In genomic region chr19:10835754-10836477, GRCh38 we compare ENCODE assay signal across 8 cellular contexts. TPM values are rescaled to one million over a fixed set of nuclear protein-coding genes. Genes with fewer than 3 reads are reported as not detected.
A peak's percentile ranks its signal among the peaks of the same experiment; 100 is the strongest.
DNase-seq lines count a peak whose midpoint lies in the region; ATAC-seq, FAIRE-seq and TF ChIP-seq lines count a peak whose summit lies in the region.

A gene with protein sequence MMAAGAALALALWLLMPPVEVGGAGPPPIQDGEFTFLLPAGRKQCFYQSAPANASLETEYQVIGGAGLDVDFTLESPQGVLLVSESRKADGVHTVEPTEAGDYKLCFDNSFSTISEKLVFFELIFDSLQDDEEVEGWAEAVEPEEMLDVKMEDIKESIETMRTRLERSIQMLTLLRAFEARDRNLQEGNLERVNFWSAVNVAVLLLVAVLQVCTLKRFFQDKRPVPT (minus strand): TSS chr19:10836212. CDS start chr19:10836191, 21 bp downstream.

- peak; percentile 93 for ATAC-seq in stimulated activated naive CD8-positive, alpha-beta T cell treated with anti-CD3 and anti-CD28 coated beads, Interleukin-15, amount 100 ng/mL, for 72 hours

- peaks cover 25% of the 10 kb centered on the region for H3K9me3 Mint-ChIP-seq in nephron progenitor cell
- H3K9me3 Mint-ChIP-seq in stimulated activated naive CD8-positive, alpha-beta T cell treated with anti-CD3 and anti-CD28 coated beads, Interleukin-15, amount 100 ng/mL, for 72 hours = peaks cover 5 to 7% of the 10 kb centered on the region in 2 donors

- peak within 1 kb of the TSS; percentile 65 for H3K4me3 ChIP-seq in MG63

- H3K36me3 Mint-ChIP-seq in nephron progenitor cell (ENCODE audit: low read depth) = peaks cover 22% of the 10 kb centered on the region

- peak; percentile 47 for TF ChIP-seq POLR2A in H54 (IDR thresholded peaks at IDR 0.05; ENCODE audit: low read depth, low read length)

- H3K27me3 ChIP-seq in MG63 = no peaks in the 10 kb centered on the region

- peak; percentile 100 for DNase-seq in ELR (ENCODE audit: low read depth)
- peak; percentile 96 for DNase-seq in H54 (ENCODE audit: insufficient read length, low spot score)
- DNase-seq in MG63 = peak; percentile 99
- peak; percentile 91 for DNase-seq in SHP77 treated with DMSO at 0.1 percent for 48 hours (lab: John Stamatoyannopoulos, UW)
- peak; percentile 96 for DNase-seq in activated effector memory CD4-positive, alpha-beta T cell treated with anti-CD3 and anti-CD28 coated beads, Interleukin-2, amount 50 U/mL, for 16 hours
- DNase-seq in fibroblast of the conjunctiva (ENCODE audit: low read depth) = peak; percentile 99
- peak; percentile 100 for DNase-seq in nephron progenitor cell
- DNase-seq in stimulated activated naive CD8-positive, alpha-beta T cell treated with anti-CD3 and anti-CD28 coated beads, Interleukin-15, amount 100 ng/mL, for 72 hours = peak; percentile 96 to 98

- peaks cover 3% of the 10 kb centered on the region; the same call in 1 of the 2 replicates for H3K9me3 ChIP-seq in MG63

- H3K27me3 Mint-ChIP-seq in nephron progenitor cell (ENCODE audit: low read depth, poor library complexity) = peaks cover 26% of the 10 kb centered on the region
- no peaks in the 10 kb centered on the region for H3K27me3 Mint-ChIP-seq in stimulated activated naive CD8-positive, alpha-beta T cell treated with anti-CD3 and anti-CD28 coated beads, Interleukin-15, amount 100 ng/mL, for 72 hours

- H3K4me3 Mint-ChIP-seq in nephron progenitor cell = peak within 1 kb of the TSS; percentile 91
- H3K4me3 Mint-ChIP-seq in stimulated activated naive CD8-positive, alpha-beta T cell treated with anti-CD3 and anti-CD28 coated beads, Interleukin-15, amount 100 ng/mL, for 72 hours = peak within 1 kb of the TSS; percentile 90 to 96

- peaks cover 26% of the 10 kb centered on the region for H3K4me1 Mint-ChIP-seq in nephron progenitor cell
- H3K4me1 Mint-ChIP-seq in stimulated activated naive CD8-positive, alpha-beta T cell treated with anti-CD3 and anti-CD28 coated beads, Interleukin-15, amount 100 ng/mL, for 72 hours = peaks cover 29% of the 10 kb centered on the region

- no peak for FAIRE-seq in H54 (lab: Jason Lieb, UNC)

- peaks cover 36% of the 10 kb centered on the region for H3K36me3 ChIP-seq in MG63

- H3K27ac Mint-ChIP-seq in nephron progenitor cell = peak within 1 kb of the TSS; percentile 100
- peak within 1 kb of the TSS; percentile 99 for H3K27ac Mint-ChIP-seq in stimulated activated naive CD8-positive, alpha-beta T cell treated with anti-CD3 and anti-CD28 coated beads, Interleukin-15, amount 100 ng/mL, for 72 hours

- peak; percentile 15 for TF ChIP-seq CTCF in nephron progenitor cell (IDR thresholded peaks at IDR 0.05)

RNA-seq across cellular contexts. Expression of the gene that starts here (rescaled TPM):
- total RNA-seq in MG63 (2014; rRNA removed; shearing (Covaris generic); ENCODE audit: low replicate concordance) = 112 and 120 TPM in 2 replicates

Comparison
In these comparisons a context has a peak if more than half of its experiments do, and no peak if none do; other contexts are left out.
1. Peak in every context shown above with its lines: DNase-seq, ATAC-seq and H3K4me3 ChIP-seq.